Comparison of ENCODE assay signal across 8 cellular contexts in genomic region chr2:27771548-27772335, GRCh38. TPM values are rescaled to one million over a fixed set of nuclear protein-coding genes. Genes with fewer than 3 reads are reported as not detected.
A peak's percentile ranks its signal among the peaks of the same experiment; 100 is the strongest.
DNase-seq lines count a peak whose midpoint lies in the region; ATAC-seq and TF ChIP-seq lines count a peak whose summit lies in the region.

Gene MRPL33 (plus strand): TSS chr2:27771719. CDS start chr2:27771778, 59 bp downstream.

- H3F3A ChIP-seq in DOHH2 (ENCODE audit: control insufficient read depth, insufficient read depth) (no peaks in the 10 kb centered on the region), GM23338 (replicated peaks; ENCODE audit: low read depth) (0 out of 2 replicates have a peak, but pooled peaks cover 3% of the 10 kb centered on the region)

- H3K4me3 ChIP-seq in DOHH2 (ENCODE audit: low read length) (peak within 1 kb of the TSS; percentile 93), GM23338 (peak within 1 kb of the TSS; percentile 91), LNCaP clone FGC (ENCODE audit: low read depth, low read length) (peak within 1 kb of the TSS; percentile 92), fibroblast of mammary gland (ENCODE audit: control insufficient read depth, low read depth, low read length) (peak within 1 kb of the TSS; percentile 94)

- H3K4me1 Mint-ChIP-seq in GM23338, result peaks cover 21% of the 10 kb centered on the region; the same call in 2 of the 3 replicates
- peaks cover 24% of the 10 kb centered on the region for H3K4me1 Mint-ChIP-seq in activated T-helper 17 cell treated with anti-CD3 and anti-CD28 coated beads, Interleukin-2, amount 50 U/mL, for 72 hours
- peaks cover 26 to 54% (median 43%) of the 10 kb centered on the region in 4 donors for H3K4me1 Mint-ChIP-seq in naive thymus-derived CD8-positive, alpha-beta T cell

- peak within 1 kb of the TSS; percentile 66 for H3K4me2 ChIP-seq in DOHH2 (ENCODE audit: low read length)
- peak within 1 kb of the TSS; percentile 96 for H3K4me2 ChIP-seq in GM23338

- H3K4me1 ChIP-seq in DOHH2 (ENCODE audit: control insufficient read depth, low read length), result peaks cover 17% of the 10 kb centered on the region
- H3K4me1 ChIP-seq in GM23338 (ENCODE audit: insufficient read depth), result peaks cover 11% of the 10 kb centered on the region; the same call in 1 of the 2 replicates

- POLR2A ChIA-PET in RWPE1 (lab: Yijun Ruan, JAX; ENCODE audit: low non-redundant PET), result interaction anchor here (0.6 to 0.7 kb wide), 2 partner anchors 42 to 625 kb away, joined by 3 read pairs; no protein-coding TSS in a partner anchor
- POLR2A ChIA-PET in naive thymus-derived CD8-positive, alpha-beta T cell (lab: Charles Lee), result interaction anchor here (0.6 to 1.7 kb wide), 3 partner anchors 108 to 652 kb away, joined by 3 to 6 read pairs (median 4); partner anchors contain the start of genes BABAM2, RBKS, SLC4A1AP and SUPT7L

- peak within 1 kb of the TSS; percentile 98 for H3K27ac Mint-ChIP-seq in GM23338
- H3K27ac Mint-ChIP-seq in activated T-helper 17 cell treated with anti-CD3 and anti-CD28 coated beads, Interleukin-2, amount 50 U/mL, for 72 hours, result peak within 1 kb of the TSS; percentile 92
- H3K27ac Mint-ChIP-seq in naive thymus-derived CD8-positive, alpha-beta T cell, result peak within 1 kb of the TSS; percentile 99 to 100 (median 100)

- H2AFZ ChIP-seq in GM23338, result peak within 1 kb of the TSS; percentile 92

- H3K27ac ChIP-seq in DOHH2 (ENCODE audit: low read depth, low read length) (peak within 1 kb of the TSS; percentile 48), GM23338 (ENCODE audit: low read depth) (peak within 1 kb of the TSS; percentile 91), RWPE1 (peak within 1 kb of the TSS; percentile 86)

- CTCF ChIA-PET in RWPE1 (lab: Yijun Ruan, JAX), result no interaction called here

- H3K9me3 Mint-ChIP-seq in GM23338, result no peaks in the 10 kb centered on the region
- no peaks in the 10 kb centered on the region for H3K9me3 Mint-ChIP-seq in activated T-helper 17 cell treated with anti-CD3 and anti-CD28 coated beads, Interleukin-2, amount 50 U/mL, for 72 hours
- H3K9me3 Mint-ChIP-seq in naive thymus-derived CD8-positive, alpha-beta T cell, result no peaks in the 10 kb centered on the region

- H3K9me2 ChIP-seq in DOHH2 (replicated peaks; ENCODE audit: control insufficient read depth, low read length) (no peaks in the 10 kb centered on the region), GM23338 (ENCODE audit: insufficient read depth) (no peaks in the 10 kb centered on the region)

- no peak for TF ChIP-seq CTCF in DOHH2 (IDR thresholded peaks at IDR 0.05; ENCODE audit: low read depth, low read length, poor library complexity, severe bottlenecking)
- no peak for TF ChIP-seq CTCF in GM23338 (conservative IDR thresholded peaks at IDR 0.05; ENCODE audit: low read depth in 2 of 2)
- TF ChIP-seq CTCF in LNCaP clone FGC (IDR thresholded peaks at IDR 0.05; ENCODE audit: control insufficient read depth, extremely low read depth, insufficient read depth), result no peak
- no peak for TF ChIP-seq CTCF in RWPE1 (conservative IDR thresholded peaks at IDR 0.05; ENCODE audit: low read depth)
- TF ChIP-seq CTCF in fibroblast of mammary gland (conservative IDR thresholded peaks at IDR 0.05; ENCODE audit: control insufficient read depth, insufficient read depth, low read depth, low read length), result no peak

- no peaks in the 10 kb centered on the region for H3K9me3 ChIP-seq in DOHH2 (ENCODE audit: control insufficient read depth, insufficient read depth, low read length)

- H3K27me3 ChIP-seq in DOHH2 (ENCODE audit: control insufficient read depth, low read length) (peaks cover 9% of the 10 kb centered on the region), GM23338 (ENCODE audit: insufficient read depth) (no peaks in the 10 kb centered on the region)

- peaks cover 5% of the 10 kb centered on the region; the same call in 2 of the 3 replicates for H3K36me3 Mint-ChIP-seq in GM23338 (ENCODE audit: low read depth)
- peaks cover 40% of the 10 kb centered on the region for H3K36me3 Mint-ChIP-seq in activated T-helper 17 cell treated with anti-CD3 and anti-CD28 coated beads, Interleukin-2, amount 50 U/mL, for 72 hours (ENCODE audit: low read depth)
- peaks cover 0 to 30% (median 6%) of the 10 kb centered on the region in 3 donors for H3K36me3 Mint-ChIP-seq in naive thymus-derived CD8-positive, alpha-beta T cell

- H3K79me2 ChIP-seq in DOHH2 (ENCODE audit: control insufficient read depth, low read length) (peaks cover 49% of the 10 kb centered on the region), GM23338 (replicated peaks; ENCODE audit: insufficient read depth) (peaks cover 50% of the 10 kb centered on the region)

- peak; percentile 97 for ATAC-seq in GM23338
- ATAC-seq in activated T-helper 17 cell treated with anti-CD3 and anti-CD28 coated beads, Interleukin-2, amount 50 U/mL, for 72 hours (replicated peaks), result peak; percentile 100
- peak; percentile 91 to 93 for ATAC-seq in naive thymus-derived CD8-positive, alpha-beta T cell

- H3K4me3 Mint-ChIP-seq in GM23338, result peak within 1 kb of the TSS; percentile 98
- peak within 1 kb of the TSS; percentile 90 for H3K4me3 Mint-ChIP-seq in activated T-helper 17 cell treated with anti-CD3 and anti-CD28 coated beads, Interleukin-2, amount 50 U/mL, for 72 hours
- H3K4me3 Mint-ChIP-seq in naive thymus-derived CD8-positive, alpha-beta T cell, result peak within 1 kb of the TSS; percentile 98 to 100 (median 99)

- H3K36me3 ChIP-seq in DOHH2 (ENCODE audit: control insufficient read depth, low read length) (peaks cover 21% of the 10 kb centered on the region), GM23338 (ENCODE audit: insufficient read depth) (no peaks in the 10 kb centered on the region)

- DNase-seq in GM23338 (ENCODE audit: low spot score), result peak; percentile 98
- peak; percentile 70 for DNase-seq in LNCaP clone FGC (ENCODE audit: low read depth)
- DNase-seq in RWPE1 (ENCODE audit: low spot score), result peak; percentile 96
- DNase-seq in fibroblast of mammary gland (ENCODE audit: low read depth), result peak; percentile 85
- DNase-seq in naive thymus-derived CD8-positive, alpha-beta T cell, result peak; percentile 83 to 95 (median 90)
- DNase-seq in stimulated activated naive CD4-positive, alpha-beta T cell treated with Interleukin-2 at 50 U/mL for 16 hours (lab: John Stamatoyannopoulos, UW), result peak; percentile 89

- H4K20me1 ChIP-seq in DOHH2 (ENCODE audit: control insufficient read depth, insufficient read depth, low read depth, low read length), result no peaks in the 10 kb centered on the region
- H4K20me1 ChIP-seq in GM23338 (replicated peaks; ENCODE audit: insufficient read depth), result peaks cover 15% of the 10 kb centered on the region

- peaks cover 15% of the 10 kb centered on the region for H3K27me3 Mint-ChIP-seq in GM23338 (ENCODE audit: insufficient read depth, low read depth, poor library complexity)
- H3K27me3 Mint-ChIP-seq in activated T-helper 17 cell treated with anti-CD3 and anti-CD28 coated beads, Interleukin-2, amount 50 U/mL, for 72 hours, result no peaks in the 10 kb centered on the region
- peaks cover 0 to 3% (median 0%) of the 10 kb centered on the region in 5 donors for H3K27me3 Mint-ChIP-seq in naive thymus-derived CD8-positive, alpha-beta T cell

TF ChIP-seq in GM23338, 12 proteins besides CTCF, POLR2A, EP300 and RAD21:
- no peak for TF ChIP-seq STAT1 (IDR thresholded peaks at IDR 0.05; ENCODE audit: unreplicated experiment)
- peak; percentile 87 for TF ChIP-seq ETS1 (IDR thresholded peaks at IDR 0.05)
- no peak for TF ChIP-seq EZH2phosphoT487 (IDR thresholded peaks at IDR 0.05; ENCODE audit: unreplicated experiment)
- TF ChIP-seq CREB1 (CRISPR knock-in tag; IDR thresholded peaks at IDR 0.05; ENCODE audit: low read depth), result peak; percentile 70; the same call in 1 of the 2 replicates
- no peak for TF ChIP-seq NANOG (IDR thresholded peaks at IDR 0.05; ENCODE audit: borderline replicate concordance)
- TF ChIP-seq JUNB (IDR thresholded peaks at IDR 0.05; ENCODE audit: unreplicated experiment), result no peak
- TF ChIP-seq POLR2AphosphoS5 (IDR thresholded peaks at IDR 0.05; ENCODE audit: low read depth), result peak; percentile 78

RNA-seq across cellular contexts. Expression of gene MRPL33, which starts in this region (rescaled TPM):
- 80.5 and 83.9 TPM in 2 replicates for total RNA-seq in GM23338 (2014; rRNA removed; shearing (Covaris generic))
- 292 and 310 TPM in 2 replicates for polyA plus RNA-seq in GM23338 (2016; fragmentation: Nextera tagmentation; extraction: Ambion mirVana)
- 10 to 100 TPM; 53.1 to 76.3 TPM for total RNA-seq in activated T-helper 17 cell treated with anti-CD3 and anti-CD28 coated beads, Interleukin-2, amount 50 U/mL, for 72 hours
- 10 to 100 TPM; 34.4 to 41.2 TPM for total RNA-seq in naive thymus-derived CD8-positive, alpha-beta T cell
- polyA plus RNA-seq in naive thymus-derived CD8-positive, alpha-beta T cell, result 100 to 1,000 TPM; 196 to 245 (median 229) TPM

Comparison
In these comparisons a context has a peak if more than half of its experiments do, and no peak if none do; other contexts are left out.
1. Peak in every context shown above with its lines: DNase-seq, ATAC-seq, H3K4me3 ChIP-seq and H3K27ac ChIP-seq.